Comparison of ENCODE assay signal across 1 cellular context in genomic region chr5:141691867-141692532, GRCh38.
TF ChIP-seq lines count a peak whose summit lies in the region.

No MANE protein-coding gene starts in this region.

TF ChIP-seq in K562, 482 proteins besides CTCF, POLR2A, EP300 and RAD21 (continued from another document and continues in another):
- TF ChIP-seq HNRNPL (IDR thresholded peaks at IDR 0.05; ENCODE audit: low read depth, low read length), result no peak
- peak; percentile 92 for TF ChIP-seq RB1 (IDR thresholded peaks at IDR 0.05; ENCODE audit: low read depth)
- no peak for TF ChIP-seq SP2 (IDR thresholded peaks at IDR 0.05; ENCODE audit: extremely low read depth, low read depth, low read length, poor library complexity, severe bottlenecking)
- TF ChIP-seq ZNF668 (CRISPR knock-in tag; IDR thresholded peaks at IDR 0.05), result no peak
- no peak for TF ChIP-seq PURB (CRISPR knock-in tag; IDR thresholded peaks at IDR 0.05; ENCODE audit: low read depth)
- TF ChIP-seq, protein P1, sequence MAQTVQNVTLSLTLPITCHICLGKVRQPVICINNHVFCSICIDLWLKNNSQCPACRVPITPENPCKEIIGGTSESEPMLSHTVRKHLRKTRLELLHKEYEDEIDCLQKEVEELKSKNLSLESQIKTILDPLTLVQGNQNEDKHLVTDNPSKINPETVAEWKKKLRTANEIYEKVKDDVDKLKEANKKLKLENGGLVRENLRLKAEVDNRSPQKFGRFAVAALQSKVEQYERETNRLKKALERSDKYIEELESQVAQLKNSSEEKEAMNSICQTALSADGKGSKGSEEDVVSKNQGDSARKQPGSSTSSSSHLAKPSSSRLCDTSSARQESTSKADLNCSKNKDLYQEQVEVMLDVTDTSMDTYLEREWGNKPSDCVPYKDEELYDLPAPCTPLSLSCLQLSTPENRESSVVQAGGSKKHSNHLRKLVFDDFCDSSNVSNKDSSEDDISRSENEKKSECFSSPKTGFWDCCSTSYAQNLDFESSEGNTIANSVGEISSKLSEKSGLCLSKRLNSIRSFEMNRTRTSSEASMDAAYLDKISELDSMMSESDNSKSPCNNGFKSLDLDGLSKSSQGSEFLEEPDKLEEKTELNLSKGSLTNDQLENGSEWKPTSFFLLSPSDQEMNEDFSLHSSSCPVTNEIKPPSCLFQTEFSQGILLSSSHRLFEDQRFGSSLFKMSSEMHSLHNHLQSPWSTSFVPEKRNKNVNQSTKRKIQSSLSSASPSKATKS (CRISPR knock-in tag; IDR thresholded peaks at IDR 0.05), result no peak
- no peak for TF ChIP-seq RERE (CRISPR knock-in tag; IDR thresholded peaks at IDR 0.05; ENCODE audit: borderline replicate concordance)
- TF ChIP-seq SMARCA5 (IDR thresholded peaks at IDR 0.05), result peak; percentile 99
- no peak; the same call in 1 of the 2 replicates for TF ChIP-seq ZNF445 (CRISPR knock-in tag; IDR thresholded peaks at IDR 0.05; ENCODE audit: low read depth)
- TF ChIP-seq KAT7 (CRISPR knock-in tag; IDR thresholded peaks at IDR 0.05; ENCODE audit: borderline replicate concordance), result no peak
- no peak for TF ChIP-seq FOXO4 (CRISPR knock-in tag; IDR thresholded peaks at IDR 0.05)
- TF ChIP-seq SREBF1 (IDR thresholded peaks at IDR 0.05; ENCODE audit: borderline replicate concordance, low read depth, low read length), result 0 out of 2 replicates have a peak, but pooled peaks have one; percentile 32
- no peak for TF ChIP-seq TBP (optimal IDR thresholded peaks at IDR 0.05; ENCODE audit: low read depth, low read length)
- no peak for TF ChIP-seq RFX5 (IDR thresholded peaks at IDR 0.05; ENCODE audit: low read depth, low read length)
- peak; percentile 83 for TF ChIP-seq SMC3 (conservative IDR thresholded peaks at IDR 0.05; ENCODE audit: insufficient read depth, low read depth, low read length)
- TF ChIP-seq ATF7 (IDR thresholded peaks at IDR 0.05), result no peak
- no peak for TF ChIP-seq MAFK (IDR thresholded peaks at IDR 0.05; ENCODE audit: low read length)
- TF ChIP-seq ZNF644 (tag; IDR thresholded peaks at IDR 0.05; ENCODE audit: low read depth), result no peak; the same call in 1 of the 2 replicates
- peak; percentile 90 for TF ChIP-seq STAG1 (CRISPR knock-in tag; IDR thresholded peaks at IDR 0.05; ENCODE audit: borderline replicate concordance)
- no peak for TF ChIP-seq ZNF239 (CRISPR knock-in tag; IDR thresholded peaks at IDR 0.05)
- no peak for TF ChIP-seq TCF7L2 (IDR thresholded peaks at IDR 0.05; ENCODE audit: low read depth, low read length)
- TF ChIP-seq ZNF778 (CRISPR knock-in tag; IDR thresholded peaks at IDR 0.05), result no peak
- no peak for TF ChIP-seq MED1 (CRISPR knock-in tag; IDR thresholded peaks at IDR 0.05; ENCODE audit: borderline replicate concordance)
- TF ChIP-seq ZNF696 (CRISPR knock-in tag; conservative IDR thresholded peaks at IDR 0.05), result no peak
- TF ChIP-seq ZBTB1 (CRISPR knock-in tag; IDR thresholded peaks at IDR 0.05; ENCODE audit: borderline replicate concordance, low read depth), result no peak
- TF ChIP-seq CREB1 (IDR thresholded peaks at IDR 0.05), result no peak
- no peak for TF ChIP-seq CREB1 (CRISPR knock-in tag; IDR thresholded peaks at IDR 0.05)
- TF ChIP-seq PHF8 (IDR thresholded peaks at IDR 0.05; ENCODE audit: borderline replicate concordance, low read length), result 0 out of 2 replicates have a peak, but pooled peaks have one; percentile 3
- TF ChIP-seq CCNT2 (IDR thresholded peaks at IDR 0.05; ENCODE audit: borderline replicate concordance, extremely low read depth, insufficient read length, low read depth, low read length), result no peak
- TF ChIP-seq BMI1 (IDR thresholded peaks at IDR 0.05; ENCODE audit: low read length), result no peak
- TF ChIP-seq SPI1 (IDR thresholded peaks at IDR 0.05; ENCODE audit: borderline replicate concordance, low read depth, low read length), result no peak
- TF ChIP-seq MCM2 (IDR thresholded peaks at IDR 0.05; ENCODE audit: low read depth), result no peak
- TF ChIP-seq, protein P2, sequence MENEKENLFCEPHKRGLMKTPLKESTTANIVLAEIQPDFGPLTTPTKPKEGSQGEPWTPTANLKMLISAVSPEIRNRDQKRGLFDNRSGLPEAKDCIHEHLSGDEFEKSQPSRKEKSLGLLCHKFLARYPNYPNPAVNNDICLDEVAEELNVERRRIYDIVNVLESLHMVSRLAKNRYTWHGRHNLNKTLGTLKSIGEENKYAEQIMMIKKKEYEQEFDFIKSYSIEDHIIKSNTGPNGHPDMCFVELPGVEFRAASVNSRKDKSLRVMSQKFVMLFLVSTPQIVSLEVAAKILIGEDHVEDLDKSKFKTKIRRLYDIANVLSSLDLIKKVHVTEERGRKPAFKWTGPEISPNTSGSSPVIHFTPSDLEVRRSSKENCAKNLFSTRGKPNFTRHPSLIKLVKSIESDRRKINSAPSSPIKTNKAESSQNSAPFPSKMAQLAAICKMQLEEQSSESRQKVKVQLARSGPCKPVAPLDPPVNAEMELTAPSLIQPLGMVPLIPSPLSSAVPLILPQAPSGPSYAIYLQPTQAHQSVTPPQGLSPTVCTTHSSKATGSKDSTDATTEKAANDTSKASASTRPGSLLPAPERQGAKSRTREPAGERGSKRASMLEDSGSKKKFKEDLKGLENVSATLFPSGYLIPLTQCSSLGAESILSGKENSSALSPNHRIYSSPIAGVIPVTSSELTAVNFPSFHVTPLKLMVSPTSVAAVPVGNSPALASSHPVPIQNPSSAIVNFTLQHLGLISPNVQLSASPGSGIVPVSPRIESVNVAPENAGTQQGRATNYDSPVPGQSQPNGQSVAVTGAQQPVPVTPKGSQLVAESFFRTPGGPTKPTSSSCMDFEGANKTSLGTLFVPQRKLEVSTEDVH (IDR thresholded peaks at IDR 0.05; ENCODE audit: low read depth, partially characterized antibody), result no peak
- no peak for TF ChIP-seq LEF1 (IDR thresholded peaks at IDR 0.05)
- no peak for TF ChIP-seq ZNF184 (CRISPR knock-in tag; IDR thresholded peaks at IDR 0.05)
- no peak for TF ChIP-seq ZNF212 (CRISPR knock-in tag; IDR thresholded peaks at IDR 0.05)
- TF ChIP-seq, protein P3, sequence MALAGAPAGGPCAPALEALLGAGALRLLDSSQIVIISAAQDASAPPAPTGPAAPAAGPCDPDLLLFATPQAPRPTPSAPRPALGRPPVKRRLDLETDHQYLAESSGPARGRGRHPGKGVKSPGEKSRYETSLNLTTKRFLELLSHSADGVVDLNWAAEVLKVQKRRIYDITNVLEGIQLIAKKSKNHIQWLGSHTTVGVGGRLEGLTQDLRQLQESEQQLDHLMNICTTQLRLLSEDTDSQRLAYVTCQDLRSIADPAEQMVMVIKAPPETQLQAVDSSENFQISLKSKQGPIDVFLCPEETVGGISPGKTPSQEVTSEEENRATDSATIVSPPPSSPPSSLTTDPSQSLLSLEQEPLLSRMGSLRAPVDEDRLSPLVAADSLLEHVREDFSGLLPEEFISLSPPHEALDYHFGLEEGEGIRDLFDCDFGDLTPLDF (CRISPR knock-in tag; IDR thresholded peaks at IDR 0.05), result no peak
- no peak for TF ChIP-seq CGGBP1 (CRISPR knock-in tag; IDR thresholded peaks at IDR 0.05)
- TF ChIP-seq, protein P4, sequence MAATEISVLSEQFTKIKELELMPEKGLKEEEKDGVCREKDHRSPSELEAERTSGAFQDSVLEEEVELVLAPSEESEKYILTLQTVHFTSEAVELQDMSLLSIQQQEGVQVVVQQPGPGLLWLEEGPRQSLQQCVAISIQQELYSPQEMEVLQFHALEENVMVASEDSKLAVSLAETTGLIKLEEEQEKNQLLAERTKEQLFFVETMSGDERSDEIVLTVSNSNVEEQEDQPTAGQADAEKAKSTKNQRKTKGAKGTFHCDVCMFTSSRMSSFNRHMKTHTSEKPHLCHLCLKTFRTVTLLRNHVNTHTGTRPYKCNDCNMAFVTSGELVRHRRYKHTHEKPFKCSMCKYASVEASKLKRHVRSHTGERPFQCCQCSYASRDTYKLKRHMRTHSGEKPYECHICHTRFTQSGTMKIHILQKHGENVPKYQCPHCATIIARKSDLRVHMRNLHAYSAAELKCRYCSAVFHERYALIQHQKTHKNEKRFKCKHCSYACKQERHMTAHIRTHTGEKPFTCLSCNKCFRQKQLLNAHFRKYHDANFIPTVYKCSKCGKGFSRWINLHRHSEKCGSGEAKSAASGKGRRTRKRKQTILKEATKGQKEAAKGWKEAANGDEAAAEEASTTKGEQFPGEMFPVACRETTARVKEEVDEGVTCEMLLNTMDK (IDR thresholded peaks at IDR 0.05; ENCODE audit: borderline replicate concordance, insufficient read depth, low read depth, low read length, poor library complexity, severe bottlenecking), result peak; percentile 76
- no peak for TF ChIP-seq ZNF224 (CRISPR knock-in tag; IDR thresholded peaks at IDR 0.05)
- peak; percentile 70; the same call in 1 of the 2 replicates for TF ChIP-seq CC2D1A (IDR thresholded peaks at IDR 0.05)
- TF ChIP-seq NFIX (CRISPR knock-in tag; IDR thresholded peaks at IDR 0.05; ENCODE audit: low read depth), result no peak
- no peak for TF ChIP-seq RBM17 (IDR thresholded peaks at IDR 0.05; ENCODE audit: borderline replicate concordance, low read depth, low read length)
- peak; percentile 30; the same call in 1 of the 2 replicates for TF ChIP-seq CTBP1 (IDR thresholded peaks at IDR 0.05; ENCODE audit: borderline replicate concordance)
- TF ChIP-seq SRSF1 (IDR thresholded peaks at IDR 0.05; ENCODE audit: low read depth, low read length), result no peak
- peak; percentile 67; the same call in 1 of the 2 replicates for TF ChIP-seq DNMT1 (IDR thresholded peaks at IDR 0.05)
- TF ChIP-seq, protein P5, sequence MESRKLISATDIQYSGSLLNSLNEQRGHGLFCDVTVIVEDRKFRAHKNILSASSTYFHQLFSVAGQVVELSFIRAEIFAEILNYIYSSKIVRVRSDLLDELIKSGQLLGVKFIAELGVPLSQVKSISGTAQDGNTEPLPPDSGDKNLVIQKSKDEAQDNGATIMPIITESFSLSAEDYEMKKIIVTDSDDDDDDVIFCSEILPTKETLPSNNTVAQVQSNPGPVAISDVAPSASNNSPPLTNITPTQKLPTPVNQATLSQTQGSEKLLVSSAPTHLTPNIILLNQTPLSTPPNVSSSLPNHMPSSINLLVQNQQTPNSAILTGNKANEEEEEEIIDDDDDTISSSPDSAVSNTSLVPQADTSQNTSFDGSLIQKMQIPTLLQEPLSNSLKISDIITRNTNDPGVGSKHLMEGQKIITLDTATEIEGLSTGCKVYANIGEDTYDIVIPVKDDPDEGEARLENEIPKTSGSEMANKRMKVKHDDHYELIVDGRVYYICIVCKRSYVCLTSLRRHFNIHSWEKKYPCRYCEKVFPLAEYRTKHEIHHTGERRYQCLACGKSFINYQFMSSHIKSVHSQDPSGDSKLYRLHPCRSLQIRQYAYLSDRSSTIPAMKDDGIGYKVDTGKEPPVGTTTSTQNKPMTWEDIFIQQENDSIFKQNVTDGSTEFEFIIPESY (CRISPR knock-in tag; IDR thresholded peaks at IDR 0.05), result no peak
- peak; percentile 58 for TF ChIP-seq RBFOX2 (IDR thresholded peaks at IDR 0.05; ENCODE audit: low read depth, low read length)
- TF ChIP-seq HOXB6 (CRISPR knock-in tag; IDR thresholded peaks at IDR 0.05; ENCODE audit: borderline replicate concordance), result no peak
- 0 out of 2 replicates have a peak, but pooled peaks have one; percentile 36 for TF ChIP-seq MECOM (CRISPR knock-in tag; IDR thresholded peaks at IDR 0.05)
- TF ChIP-seq HDAC2 (IDR thresholded peaks at IDR 0.05), result peak; percentile 95
- TF ChIP-seq ELF1 (tag; IDR thresholded peaks at IDR 0.05), result no peak
